In genomic region chr11:114466742-114467141, GRCh38 we compare ENCODE assay signal across 23 cellular contexts. TPM values are rescaled to one million over a fixed set of nuclear protein-coding genes. Genes with fewer than 3 reads are reported as not detected.
DNase-seq lines count a peak whose midpoint lies in the region; ATAC-seq and TF ChIP-seq lines count a peak whose summit lies in the region.
"Had no signal": no experiment of that assay in that cellular context is flagged by ENCODE, and none has a peak within 500 bp of the region (broad histone marks: within the 10 kb centered on the region; RNA-seq: fewer than 3 reads in every experiment).

No MANE protein-coding gene starts in this region.

- intact Hi-C loops in left ventricle myocardium inferior (cut with micrococcal nuclease) (no loop called here), cardiac septum (cut with DNase I) (no loop called here)

- H3K4me3 ChIP-seq in left ventricle myocardium inferior (no peak overlapping the region), hepatocyte (no peak overlapping the region)
- H3K4me3 ChIP-seq: A549; BLaER1 treated with 17β-estradiol and CSF1 and Interleukin-3, amounts not matched to agents 10 nM and 100 nM; GM12878; GM23248 had no signal

- no peaks in the 10 kb centered on the region for H4K20me1 ChIP-seq in hepatocyte (ENCODE audit: insufficient read depth, poor library complexity, severe bottlenecking)
- H4K20me1 ChIP-seq: BLaER1 treated with 17β-estradiol and CSF1 and Interleukin-3, amounts not matched to agents 10 nM and 100 nM had no signal

- no peaks in the 10 kb centered on the region for H3K79me2 ChIP-seq in hepatocyte

- TF ChIP-seq CTCF in left ventricle myocardium inferior (IDR thresholded peaks at IDR 0.05; ENCODE audit: borderline replicate concordance) (no peak), hepatocyte (IDR thresholded peaks at IDR 0.05; ENCODE audit: poor library complexity) (no peak)

- H3K27ac ChIP-seq in left ventricle myocardium inferior (replicated peaks) (peak overlapping the region; percentile 20), hepatocyte (no peak overlapping the region)
- H3K27ac ChIP-seq: A549; BLaER1 treated with 17β-estradiol and CSF1 and Interleukin-3, amounts not matched to agents 10 nM and 100 nM; GM23248 had no signal

- no peak overlapping the region for H3K4me2 ChIP-seq in hepatocyte
- H3K4me2 ChIP-seq: A549; BLaER1 treated with 17β-estradiol and CSF1 and Interleukin-3, amounts not matched to agents 10 nM and 100 nM had no signal

- H3K9me3 ChIP-seq in left ventricle myocardium inferior (replicated peaks) = peaks cover 6% of the 10 kb centered on the region
- H3K9me3 ChIP-seq in hepatocyte (ENCODE audit: low read depth) = no peaks in the 10 kb centered on the region
- H3K9me3 ChIP-seq: A549, BE2C had no signal

- 70% methylated on average over 3 of the region's 3 CpGs for WGBS in hepatocyte (ENCODE audit: low lambda C conversion rate, missing lambda C conversion rate)

- ATAC-seq in HG03378 (IDR thresholded peaks at IDR 0.05; ENCODE audit: unreplicated experiment) = no peak
- ATAC-seq: A549, GM12878 had no signal

- H3K27me3 ChIP-seq in left ventricle myocardium inferior (ENCODE audit: low read depth) = no peaks in the 10 kb centered on the region
- H3K27me3 ChIP-seq in hepatocyte = no peaks in the 10 kb centered on the region
- H3K27me3 ChIP-seq: BE2C; BLaER1 treated with 17β-estradiol and CSF1 and Interleukin-3, amounts not matched to agents 10 nM and 100 nM had no signal

- no peak overlapping the region for H2AFZ ChIP-seq in hepatocyte
- H2AFZ ChIP-seq: GM23248 had no signal

- DNase-seq in left ventricle myocardium inferior (no peak), cardiac septum (ENCODE audit: low spot score) (no peak), amniotic epithelial cell (ENCODE audit: low read depth) (peak; percentile 85), iris pigment epithelial cell (ENCODE audit: low read depth) (peak; percentile 34), hepatocyte (ENCODE audit: low spot score) (no peak), medulla oblongata (ENCODE audit: extremely low spot score) (no peak)
- DNase-seq: 8988T; ACHN; AML-193; BE2C; CD4-positive, alpha-beta T cell; CD8-positive, alpha-beta memory T cell; DMS 273 treated with DMSO at 0.1 percent for 48 hours; DMS79; EL; GDM1; GM23248; H7; HCEC 1CT had no signal

- H3K36me3 ChIP-seq in left ventricle myocardium inferior (peaks cover 7% of the 10 kb centered on the region), hepatocyte (replicated peaks; ENCODE audit: insufficient read depth, low read depth) (no peaks in the 10 kb centered on the region)
- H3K36me3 ChIP-seq: BE2C had no signal

- H3K4me1 ChIP-seq in left ventricle myocardium inferior = peaks cover 4% of the 10 kb centered on the region
- H3K4me1 ChIP-seq in hepatocyte (ENCODE audit: insufficient read depth) = no peaks in the 10 kb centered on the region
- H3K4me1 ChIP-seq: A549; BE2C; BLaER1 treated with 17β-estradiol and CSF1 and Interleukin-3, amounts not matched to agents 10 nM and 100 nM had no signal

- H3K9me2 ChIP-seq in hepatocyte (replicated peaks; ENCODE audit: insufficient read depth) = no peaks in the 10 kb centered on the region

RNA-seq across cellular contexts. Expression of gene REXO2, which starts 27.5 kb away (rescaled TPM):
- total RNA-seq in left ventricle myocardium inferior = 182 TPM
- total RNA-seq in cardiac septum = 162 TPM
- total RNA-seq in hepatocyte = 84.4 and 124 TPM in 2 replicates
- 160 and 187 TPM in 2 replicates for polyA plus RNA-seq in hepatocyte

Comparison
In these comparisons a context has a peak if more than half of its experiments do, and no peak if none do; other contexts are left out.
1. DNase-seq: peak in amniotic epithelial cell (single experiment) and iris pigment epithelial cell (single experiment); none in left ventricle myocardium inferior (single experiment), cardiac septum (single experiment), hepatocyte (single experiment) and medulla oblongata (single experiment).